ENCODE assay signal across 21 cellular contexts in the genomic region with DNA sequence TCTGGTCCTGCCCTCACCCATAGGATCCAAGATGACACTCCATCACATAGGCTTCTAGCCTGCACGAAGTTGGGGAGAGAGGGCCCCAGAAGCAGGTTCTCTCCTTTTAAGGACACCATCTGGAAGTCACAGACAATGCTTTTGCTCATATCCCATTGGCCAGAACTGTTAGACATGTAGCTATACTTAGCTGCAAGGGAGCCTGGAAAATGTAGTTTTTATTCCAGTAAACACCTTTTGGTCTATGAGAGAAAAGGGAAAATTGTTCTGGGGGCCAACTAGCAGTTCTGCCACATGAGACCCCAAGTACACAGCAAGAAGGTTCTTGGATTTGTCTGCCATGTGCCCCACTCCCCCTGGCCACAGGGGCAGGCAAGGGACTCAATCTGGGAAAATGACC.
A peak's percentile ranks its signal among the peaks of the same experiment; 100 is the strongest.
DNase-seq lines count a peak whose midpoint lies in the region; ATAC-seq, FAIRE-seq and TF ChIP-seq lines count a peak whose summit lies in the region.
"Had no signal": no experiment of that assay in that cellular context is flagged by ENCODE, and none has a peak within 500 bp of the region (broad histone marks: within the 10 kb centered on the region; RNA-seq: fewer than 3 reads in every experiment).

No MANE protein-coding gene starts in this region.

- TF ChIP-seq CTCF in HepG2 (CRISPR knock-in tag; IDR thresholded peaks at IDR 0.05) = no peak
- TF ChIP-seq CTCF in right lobe of liver (IDR thresholded peaks at IDR 0.05) = no peak

- H3K27me3 ChIP-seq in HepG2 (ENCODE audit: control insufficient read depth in 1 of 2, insufficient read depth in 2 of 2, low read length in 2 of 2) = no peaks in the 10 kb centered on the region
- H3K27me3 ChIP-seq in right lobe of liver = no peaks in the 10 kb centered on the region
- H3K27me3 ChIP-seq: MG63 had no signal

- no peaks in the 10 kb centered on the region for H3K27me3 Mint-ChIP-seq in dendritic cell treated with granulocyte-macrophage colony-stimulating factor and Interleukin-4, amounts not matched to agents 40 ng/mL and 50 ng/mL, for 4 days

- H3K9me3 Mint-ChIP-seq in dendritic cell treated with granulocyte-macrophage colony-stimulating factor and Interleukin-4, amounts not matched to agents 40 ng/mL and 50 ng/mL, for 4 days = peaks cover 9% of the 10 kb centered on the region

- POLR2A ChIA-PET in HepG2 (lab: Yijun Ruan, JAX) = interaction anchor here (3.4 to 24.4 kb wide), 2 partner anchors 13 to 43 kb away, joined by 86 to 555 read pairs; no protein-coding TSS in a partner anchor

- 83% methylated on average over 1 of the region's 1 CpG for WGBS in HepG2 (ENCODE audit: low lambda C conversion rate)
- 100% methylated on average over 1 of the region's 1 CpG for WGBS in right lobe of liver (ENCODE audit: insufficient coverage, low coverage, low lambda C conversion rate, missing lambda C conversion rate)

- no peak for DNase-seq in HepG2 (ENCODE audit: low spot score)
- no peak for DNase-seq in right lobe of liver
- peak; percentile 11 for DNase-seq in posterior vena cava (ENCODE audit: low spot score)
- DNase-seq in effector CD4-positive, alpha-beta T cell = no peak
- DNase-seq: AML-193; C1 segment of cervical spinal cord; CD8-positive, alpha-beta memory T cell; GDM1; MG63; NCI-H1048; NCI-H1417 treated with DMSO at 0.1 percent for 48 hours; NCI-H1930; NCI-H2227 treated with DMSO at 0.1 percent for 48 hours; NCI-H510A treated with DMSO at 0.1 percent for 48 hours; NCI-H748 treated with DMSO at 0.1 percent for 48 hours; SIG-M5 had no signal

- H3K4me1 ChIP-seq in HepG2 (ENCODE audit: insufficient read depth, low read length) (peaks cover 65% of the 10 kb centered on the region), right lobe of liver (peaks cover 0 to 12% (median 6%) of the 10 kb centered on the region in 4 donors)

- H3K4me2 ChIP-seq in HepG2 (ENCODE audit: low read depth, low read length) = no peak overlapping the region

- no peaks in the 10 kb centered on the region for H4K20me1 ChIP-seq in HepG2 (ENCODE audit: insufficient read depth, low read length)

- TF ChIP-seq EP300 in HepG2 (IDR thresholded peaks at IDR 0.05; ENCODE audit: low read depth in 2 of 2, low read length in 2 of 2) = no peak
- TF ChIP-seq EP300 in HepG2 (CRISPR knock-in tag; IDR thresholded peaks at IDR 0.05; ENCODE audit: borderline replicate concordance) = no peak

- no peak for TF ChIP-seq POLR2A in HepG2 (IDR thresholded peaks at IDR 0.05; ENCODE audit: insufficient read depth in 1 of 2, low read depth in 2 of 2, low read length in 2 of 2)
- TF ChIP-seq POLR2A in right lobe of liver (IDR thresholded peaks at IDR 0.05) = no peak

- H3K27ac Mint-ChIP-seq in dendritic cell treated with granulocyte-macrophage colony-stimulating factor and Interleukin-4, amounts not matched to agents 40 ng/mL and 50 ng/mL, for 4 days = peak overlapping the region; percentile 47
- H3K27ac Mint-ChIP-seq: CD8-positive, alpha-beta memory T cell had no signal

- H3K79me2 ChIP-seq in HepG2 (ENCODE audit: insufficient read depth, low read length) = no peaks in the 10 kb centered on the region

- ATAC-seq in HepG2 = no peak
- ATAC-seq in right lobe of liver = no peak
- ATAC-seq in HG02610 (IDR thresholded peaks at IDR 0.05; ENCODE audit: unreplicated experiment) = no peak
- ATAC-seq in GM19328 (IDR thresholded peaks at IDR 0.05; ENCODE audit: unreplicated experiment) = no peak
- ATAC-seq: SK-N-SH treated with all-trans-retinoic acid at 6 μM for 48 hours had no signal

- in situ Hi-C loops in HepG2 (cut with HindIII; ENCODE audit: extremely low pct_ligation_motif_present, low pct_unique_long_range_greater_than_20kb) = loop anchor here (5.0 to 10.0 kb wide), 3 partner anchors 43 to 465 kb away; no protein-coding TSS in a partner anchor

- CTCF ChIA-PET in HepG2 (lab: Yijun Ruan, JAX; ENCODE audit: low intra/inter-chr PET ratio, low total read pairs) = no interaction called here

- H3K9ac ChIP-seq in HepG2 (ENCODE audit: insufficient read depth, low read depth, low read length) = no peak overlapping the region; the same call in 1 of the 2 replicates

- peaks cover 13% of the 10 kb centered on the region for H3K36me3 Mint-ChIP-seq in dendritic cell treated with granulocyte-macrophage colony-stimulating factor and Interleukin-4, amounts not matched to agents 40 ng/mL and 50 ng/mL, for 4 days (ENCODE audit: low read depth)

- H3K27ac ChIP-seq in HepG2 (ENCODE audit: extremely low read length, insufficient read depth, low read length) (no peak overlapping the region), right lobe of liver (no peak overlapping the region)

- H3K9me3 ChIP-seq in HepG2 (ENCODE audit: low read length) (peaks cover 15% of the 10 kb centered on the region), right lobe of liver (no peaks in the 10 kb centered on the region)

- no peak for FAIRE-seq in HepG2 (lab: Jason Lieb, UNC)
- FAIRE-seq: GM18507 had no signal

- TF ChIP-seq RAD21 in HepG2 (CRISPR knock-in tag; IDR thresholded peaks at IDR 0.05) = no peak

- intact Hi-C loops in HepG2 (cut with micrococcal nuclease; ENCODE audit: unreplicated experiment) = loop anchor here (5.0 kb wide), 3 partner anchors 107 to 462 kb away; a partner anchor contains a TSS
- intact Hi-C loops in right lobe of liver (cut with DNase I) = loop anchor here in 1 of 2 donors (10.0 kb wide), 1 partner anchor 205 kb away; a partner anchor contains a TSS
- intact Hi-C loops in dendritic cell treated with granulocyte-macrophage colony-stimulating factor and Interleukin-4, amounts not matched to agents 40 ng/mL and 50 ng/mL, for 4 days (cut with micrococcal nuclease) = loop anchor here (10.0 kb wide), 1 partner anchor 105 kb away; no protein-coding TSS in a partner anchor
- intact Hi-C loops in posterior vena cava (cut with DNase I) = loop anchor here (5.0 to 10.0 kb wide), 5 partner anchors 43 to 465 kb away; a partner anchor contains a TSS

- no peak overlapping the region for H3K4me3 Mint-ChIP-seq in dendritic cell treated with granulocyte-macrophage colony-stimulating factor and Interleukin-4, amounts not matched to agents 40 ng/mL and 50 ng/mL, for 4 days
- H3K4me3 Mint-ChIP-seq: CD8-positive, alpha-beta memory T cell had no signal

- H3K4me1 Mint-ChIP-seq in dendritic cell treated with granulocyte-macrophage colony-stimulating factor and Interleukin-4, amounts not matched to agents 40 ng/mL and 50 ng/mL, for 4 days (ENCODE audit: low read depth) = peaks cover 75% of the 10 kb centered on the region

- H3K4me3 ChIP-seq in HepG2 (replicated peaks in 1 of 3; ENCODE audit: insufficient read depth in 1 of 3, low read depth in 2 of 3, low read length in 3 of 3) (no peak overlapping the region), right lobe of liver (no peak overlapping the region)
- H3K4me3 ChIP-seq: MG63 had no signal

- BruUV-seq in HepG2 (replicated peaks; lab: Mats Ljungman, UMichigan) = no TSS peak

- H3K36me3 ChIP-seq in HepG2 (replicated peaks in 1 of 2; ENCODE audit: control insufficient read depth in 1 of 2, insufficient read depth in 2 of 2, low read length in 2 of 2) = no peaks in the 10 kb centered on the region
- H3K36me3 ChIP-seq in right lobe of liver = no peaks in the 10 kb centered on the region
- H3K36me3 ChIP-seq: MG63 had no signal

- no peak overlapping the region for H2AFZ ChIP-seq in HepG2 (ENCODE audit: low read length)

TF ChIP-seq in HepG2, 621 proteins besides CTCF, POLR2A, EP300 and RAD21:
- TF ChIP-seq ETV5 (CRISPR knock-in tag; IDR thresholded peaks at IDR 0.05; ENCODE audit: borderline replicate concordance) = no peak
- TF ChIP-seq CAMTA2 (CRISPR knock-in tag; IDR thresholded peaks at IDR 0.05; ENCODE audit: borderline replicate concordance) = no peak
- TF ChIP-seq, protein P1, sequence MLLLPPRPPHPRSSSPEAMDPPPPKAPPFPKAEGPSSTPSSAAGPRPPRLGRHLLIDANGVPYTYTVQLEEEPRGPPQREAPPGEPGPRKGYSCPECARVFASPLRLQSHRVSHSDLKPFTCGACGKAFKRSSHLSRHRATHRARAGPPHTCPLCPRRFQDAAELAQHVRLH (CRISPR knock-in tag; IDR thresholded peaks at IDR 0.05; ENCODE audit: borderline replicate concordance, low read depth) = no peak
- TF ChIP-seq ZFP62 (CRISPR knock-in tag; IDR thresholded peaks at IDR 0.05) = no peak
- TF ChIP-seq, protein P2, sequence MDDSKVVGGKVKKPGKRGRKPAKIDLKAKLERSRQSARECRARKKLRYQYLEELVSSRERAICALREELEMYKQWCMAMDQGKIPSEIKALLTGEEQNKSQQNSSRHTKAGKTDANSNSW (CRISPR knock-in tag; IDR thresholded peaks at IDR 0.05; ENCODE audit: borderline replicate concordance) = 0 out of 2 replicates have a peak, but pooled peaks have one; percentile 41
